Comparison of ENCODE assay signal across 1 cellular context in the genomic region with DNA sequence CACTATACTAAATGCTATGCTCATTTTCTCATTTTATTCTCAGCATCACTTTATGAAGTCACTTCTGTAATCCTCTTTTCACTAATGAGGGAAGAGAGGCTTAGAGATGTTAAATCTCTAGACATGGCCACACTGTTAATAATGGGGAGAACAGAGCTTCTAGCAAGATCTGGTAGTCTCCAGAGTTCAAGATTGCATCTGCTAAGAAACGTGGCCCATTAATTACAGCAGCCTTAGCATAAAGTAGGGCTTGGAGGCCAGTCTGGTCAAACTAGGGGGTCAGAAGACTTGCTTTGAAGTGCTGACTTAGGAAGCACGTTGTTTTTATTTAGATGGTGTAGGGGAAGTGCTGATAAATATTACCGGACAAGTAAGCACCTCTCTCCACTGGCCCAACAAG.
TF ChIP-seq lines count a peak whose summit lies in the region.

No MANE protein-coding gene starts in this region.

TF ChIP-seq in IMR-90, 13 proteins besides CTCF, POLR2A, EP300 and RAD21:
- no peak for TF ChIP-seq CHD1 (IDR thresholded peaks at IDR 0.05; ENCODE audit: low read depth, low read length)
- TF ChIP-seq, protein P1, sequence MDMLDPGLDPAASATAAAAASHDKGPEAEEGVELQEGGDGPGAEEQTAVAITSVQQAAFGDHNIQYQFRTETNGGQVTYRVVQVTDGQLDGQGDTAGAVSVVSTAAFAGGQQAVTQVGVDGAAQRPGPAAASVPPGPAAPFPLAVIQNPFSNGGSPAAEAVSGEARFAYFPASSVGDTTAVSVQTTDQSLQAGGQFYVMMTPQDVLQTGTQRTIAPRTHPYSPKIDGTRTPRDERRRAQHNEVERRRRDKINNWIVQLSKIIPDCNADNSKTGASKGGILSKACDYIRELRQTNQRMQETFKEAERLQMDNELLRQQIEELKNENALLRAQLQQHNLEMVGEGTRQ (IDR thresholded peaks at IDR 0.05; ENCODE audit: low read depth, low read length) = no peak
- TF ChIP-seq NFE2L2 (IDR thresholded peaks at IDR 0.05; ENCODE audit: low read depth, low read length) = no peak
- no peak for TF ChIP-seq MAFK (IDR thresholded peaks at IDR 0.05; ENCODE audit: low read depth, low read length)
- TF ChIP-seq MXI1 (IDR thresholded peaks at IDR 0.05; ENCODE audit: borderline replicate concordance, low read depth, low read length) = no peak
- no peak for TF ChIP-seq RFX5 (IDR thresholded peaks at IDR 0.05; ENCODE audit: low read depth, low read length)
- no peak for TF ChIP-seq CEBPB (IDR thresholded peaks at IDR 0.05; ENCODE audit: low read depth, low read length)
- TF ChIP-seq MAZ (IDR thresholded peaks at IDR 0.05; ENCODE audit: borderline replicate concordance, low read depth, low read length) = no peak
- no peak for TF ChIP-seq SMC3 (IDR thresholded peaks at IDR 0.05; ENCODE audit: low read depth, low read length)
- no peak for TF ChIP-seq FOS (IDR thresholded peaks at IDR 0.05; ENCODE audit: low read depth, low read length)
- no peak for TF ChIP-seq RCOR1 (IDR thresholded peaks at IDR 0.05; ENCODE audit: insufficient replicate concordance, low read length)
- TF ChIP-seq, protein P2, sequence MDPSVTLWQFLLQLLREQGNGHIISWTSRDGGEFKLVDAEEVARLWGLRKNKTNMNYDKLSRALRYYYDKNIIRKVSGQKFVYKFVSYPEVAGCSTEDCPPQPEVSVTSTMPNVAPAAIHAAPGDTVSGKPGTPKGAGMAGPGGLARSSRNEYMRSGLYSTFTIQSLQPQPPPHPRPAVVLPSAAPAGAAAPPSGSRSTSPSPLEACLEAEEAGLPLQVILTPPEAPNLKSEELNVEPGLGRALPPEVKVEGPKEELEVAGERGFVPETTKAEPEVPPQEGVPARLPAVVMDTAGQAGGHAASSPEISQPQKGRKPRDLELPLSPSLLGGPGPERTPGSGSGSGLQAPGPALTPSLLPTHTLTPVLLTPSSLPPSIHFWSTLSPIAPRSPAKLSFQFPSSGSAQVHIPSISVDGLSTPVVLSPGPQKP (IDR thresholded peaks at IDR 0.05; ENCODE audit: borderline replicate concordance, low read depth, low read length) = no peak
- no peak for TF ChIP-seq BHLHE40 (IDR thresholded peaks at IDR 0.05; ENCODE audit: low read depth, low read length)
